ENCODE assay signal across 9 cellular contexts in the genomic region with DNA sequence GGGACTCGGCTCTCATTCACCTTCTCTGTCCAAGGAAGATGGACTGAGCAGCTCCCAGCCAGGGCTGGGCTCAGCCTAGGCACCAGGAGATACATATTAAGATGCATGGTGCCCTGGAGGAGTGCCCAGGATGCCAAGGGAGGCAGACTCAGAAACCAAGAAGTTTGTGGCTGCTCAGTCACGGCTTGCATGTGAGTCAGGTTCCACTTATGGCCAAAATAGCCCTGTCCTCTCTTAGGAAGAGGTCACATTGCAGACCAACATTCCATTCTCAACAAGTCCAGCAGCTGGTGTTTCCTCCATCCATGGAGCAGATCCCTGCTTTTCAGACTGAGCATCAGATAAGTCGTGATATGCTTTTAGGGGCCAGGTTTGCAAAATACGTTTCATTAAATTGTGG. TPM values are rescaled to one million over a fixed set of nuclear protein-coding genes. Genes with fewer than 3 reads are reported as not detected.
DNase-seq lines count a peak whose midpoint lies in the region; ATAC-seq and TF ChIP-seq lines count a peak whose summit lies in the region.
"Had no signal": no experiment of that assay in that cellular context is flagged by ENCODE, and none has a peak within 500 bp of the region (broad histone marks: within the 10 kb centered on the region; RNA-seq: fewer than 3 reads in every experiment).

No MANE protein-coding gene starts in this region.

- intact Hi-C loops in activated T-helper 2 cell treated with anti-CD3 and anti-CD28 coated beads, Interferon-gamma antibody, Interleukin-2, Interleukin-4, amounts not matched to agents 10 μg/mL and 5 μg/mL and 100 μg/mL, durations not matched to agents 14 hours and 24 hours and 36 hours (cut with micrococcal nuclease), result no loop called here

- ATAC-seq in GM18868 (IDR thresholded peaks at IDR 0.05; ENCODE audit: unreplicated experiment), result no peak

- H3K9me3 Mint-ChIP-seq in activated T-helper 2 cell treated with anti-CD3 and anti-CD28 coated beads, Interferon-gamma antibody, Interleukin-2, Interleukin-4, amounts not matched to agents 10 μg/mL and 5 μg/mL and 100 μg/mL, durations not matched to agents 14 hours and 24 hours and 36 hours, result no peaks in the 10 kb centered on the region
- no peaks in the 10 kb centered on the region for H3K9me3 Mint-ChIP-seq in type B pancreatic cell
- H3K9me3 Mint-ChIP-seq in mesothelial cell of epicardium, result no peaks in the 10 kb centered on the region

- H3K4me1 Mint-ChIP-seq in activated T-helper 2 cell treated with anti-CD3 and anti-CD28 coated beads, Interferon-gamma antibody, Interleukin-2, Interleukin-4, amounts not matched to agents 10 μg/mL and 5 μg/mL and 100 μg/mL, durations not matched to agents 14 hours and 24 hours and 36 hours (ENCODE audit: low read depth), result peaks cover 54% of the 10 kb centered on the region
- peaks cover 25% of the 10 kb centered on the region for H3K4me1 Mint-ChIP-seq in type B pancreatic cell (ENCODE audit: unreplicated experiment)
- peaks cover 5% of the 10 kb centered on the region for H3K4me1 Mint-ChIP-seq in mesothelial cell of epicardium

- TF ChIP-seq CTCF in type B pancreatic cell (conservative IDR thresholded peaks at IDR 0.05) (no peak), mesothelial cell of epicardium (IDR thresholded peaks at IDR 0.05; ENCODE audit: unreplicated experiment) (no peak)

- H3K36me3 Mint-ChIP-seq in activated T-helper 2 cell treated with anti-CD3 and anti-CD28 coated beads, Interferon-gamma antibody, Interleukin-2, Interleukin-4, amounts not matched to agents 10 μg/mL and 5 μg/mL and 100 μg/mL, durations not matched to agents 14 hours and 24 hours and 36 hours (ENCODE audit: low read depth), result peaks cover 21% of the 10 kb centered on the region
- H3K36me3 Mint-ChIP-seq in type B pancreatic cell, result no peaks in the 10 kb centered on the region
- H3K36me3 Mint-ChIP-seq in mesothelial cell of epicardium, result no peaks in the 10 kb centered on the region

- DNase-seq in HK-2 (ENCODE audit: unreplicated experiment) (peak; percentile 69), glomerular visceral epithelial cell (ENCODE audit: extremely low spot score) (peak; percentile 95), type B pancreatic cell (ENCODE audit: extremely low spot score, unreplicated experiment) (no peak), NCI-H510A (lab: John Stamatoyannopoulos, UW) (no peak), mesothelial cell of epicardium (ENCODE audit: low spot score in 2 of 2, unreplicated experiment in 2 of 2) (no peak)
- DNase-seq in activated T-helper 2 cell treated with anti-CD3 and anti-CD28 coated beads, Interferon-gamma antibody, Interleukin-2, Interleukin-4, amounts not matched to agents 10 μg/mL and 5 μg/mL and 100 μg/mL, durations not matched to agents 14 hours and 24 hours and 36 hours (ENCODE audit: low spot score), result no peak
- DNase-seq: NCI-H1930, SJCRH30 had no signal

- peak overlapping the region; percentile 62 for H3K27ac Mint-ChIP-seq in activated T-helper 2 cell treated with anti-CD3 and anti-CD28 coated beads, Interferon-gamma antibody, Interleukin-2, Interleukin-4, amounts not matched to agents 10 μg/mL and 5 μg/mL and 100 μg/mL, durations not matched to agents 14 hours and 24 hours and 36 hours
- peak overlapping the region; percentile 82 for H3K27ac Mint-ChIP-seq in type B pancreatic cell
- H3K27ac Mint-ChIP-seq in mesothelial cell of epicardium, result no peak overlapping the region

- H3K4me3 Mint-ChIP-seq in activated T-helper 2 cell treated with anti-CD3 and anti-CD28 coated beads, Interferon-gamma antibody, Interleukin-2, Interleukin-4, amounts not matched to agents 10 μg/mL and 5 μg/mL and 100 μg/mL, durations not matched to agents 14 hours and 24 hours and 36 hours (ENCODE audit: low read depth), result no peak overlapping the region
- H3K4me3 Mint-ChIP-seq in type B pancreatic cell (no peak overlapping the region), mesothelial cell of epicardium (no peak overlapping the region)

- no peaks in the 10 kb centered on the region for H3K27me3 Mint-ChIP-seq in activated T-helper 2 cell treated with anti-CD3 and anti-CD28 coated beads, Interferon-gamma antibody, Interleukin-2, Interleukin-4, amounts not matched to agents 10 μg/mL and 5 μg/mL and 100 μg/mL, durations not matched to agents 14 hours and 24 hours and 36 hours (ENCODE audit: low read depth)
- H3K27me3 Mint-ChIP-seq in type B pancreatic cell (no peaks in the 10 kb centered on the region), mesothelial cell of epicardium (ENCODE audit: low read depth) (no peaks in the 10 kb centered on the region)

RNA-seq across cellular contexts. Expression of a gene that starts 21.8 kb away (rescaled TPM):
- 7.4 and 8.1 TPM in 2 replicates for total RNA-seq in activated T-helper 2 cell treated with anti-CD3 and anti-CD28 coated beads, Interferon-gamma antibody, Interleukin-2, Interleukin-4, amounts not matched to agents 10 μg/mL and 5 μg/mL and 100 μg/mL, durations not matched to agents 14 hours and 24 hours and 36 hours
- total RNA-seq in type B pancreatic cell (ENCODE audit: low replicate concordance), result 26.3 and 82.5 TPM in 2 replicates
- total RNA-seq in mesothelial cell of epicardium, result 1.3 to 1.4 TPM (median 1.3 TPM) in 3 replicates
- total RNA-seq: SJCRH30 had no signal

Comparison
In these comparisons a context has a peak if more than half of its experiments do, and no peak if none do; other contexts are left out.
1. DNase-seq: peak in HK-2 (single experiment) and glomerular visceral epithelial cell (single experiment); none in activated T-helper 2 cell treated with anti-CD3 and anti-CD28 coated beads, Interferon-gamma antibody, Interleukin-2, Interleukin-4, amounts not matched to agents 10 μg/mL and 5 μg/mL and 100 μg/mL, durations not matched to agents 14 hours and 24 hours and 36 hours (single experiment), type B pancreatic cell (single experiment), NCI-H510A (single experiment) and mesothelial cell of epicardium (0 of 2).